In genomic region chr14:100636559-100636958, GRCh38 we compare ENCODE assay signal across 2 cellular contexts.
TF ChIP-seq lines count a peak whose summit lies in the region.

No MANE protein-coding gene starts in this region.

TF ChIP-seq in H1, 55 proteins besides CTCF, POLR2A, EP300 and RAD21:
- peak; percentile 92 for TF ChIP-seq KDM1A (IDR thresholded peaks at IDR 0.05; ENCODE audit: borderline replicate concordance, low read length)
- TF ChIP-seq MAFK (IDR thresholded peaks at IDR 0.05; ENCODE audit: low read depth, low read length), result no peak

TF ChIP-seq in HEK293T, 16 proteins besides CTCF, POLR2A, EP300 and RAD21:
- no peak for TF ChIP-seq PKNOX1 (IDR thresholded peaks at IDR 0.05)
- TF ChIP-seq LEF1 (IDR thresholded peaks at IDR 0.05; ENCODE audit: borderline replicate concordance), result no peak
- no peak for TF ChIP-seq BHLHE40 (IDR thresholded peaks at IDR 0.05; ENCODE audit: borderline replicate concordance)
- TF ChIP-seq L3MBTL2 (conservative IDR thresholded peaks at IDR 0.05), result no peak
- no peak for TF ChIP-seq CTBP1 (IDR thresholded peaks at IDR 0.05; ENCODE audit: borderline replicate concordance)
- no peak for TF ChIP-seq SUZ12 (IDR thresholded peaks at IDR 0.05)
- TF ChIP-seq TARDBP (IDR thresholded peaks at IDR 0.05), result no peak
- TF ChIP-seq FOXK2 (IDR thresholded peaks at IDR 0.05), result no peak
- no peak for TF ChIP-seq NFRKB (IDR thresholded peaks at IDR 0.05)
- no peak for TF ChIP-seq HDGF (IDR thresholded peaks at IDR 0.05; ENCODE audit: borderline replicate concordance)
- TF ChIP-seq FOXA1 (IDR thresholded peaks at IDR 0.05), result no peak
- no peak for TF ChIP-seq SP1 (IDR thresholded peaks at IDR 0.05)
- TF ChIP-seq ZNF384 (IDR thresholded peaks at IDR 0.05), result no peak
- no peak for TF ChIP-seq FOXM1 (IDR thresholded peaks at IDR 0.05; ENCODE audit: borderline replicate concordance)
- no peak for TF ChIP-seq ARNT (IDR thresholded peaks at IDR 0.05)
